23 cellular contexts compared by ENCODE assay signal in genomic region chr18:7954229-7954628, GRCh38.
DNase-seq lines count a peak whose midpoint lies in the region; FAIRE-seq and TF ChIP-seq lines count a peak whose summit lies in the region.
"Had no signal": no experiment of that assay in that cellular context is flagged by ENCODE, and none has a peak within 500 bp of the region (broad histone marks: within the 10 kb centered on the region; RNA-seq: fewer than 3 reads in every experiment).

No MANE protein-coding gene starts in this region.

- TF ChIP-seq CTCF in astrocyte (IDR thresholded peaks at IDR 0.05; ENCODE audit: insufficient read depth, low read depth, low read length) (no peak), coronary artery (IDR thresholded peaks at IDR 0.05) (no peak), kidney (IDR thresholded peaks at IDR 0.05; ENCODE audit: borderline replicate concordance, extremely low read depth, insufficient read depth) (no peak), transverse colon (IDR thresholded peaks at IDR 0.05) (no peak)

- no peak overlapping the region for H2AFZ ChIP-seq in astrocyte (ENCODE audit: low read depth, low read length)

- H3K27me3 Mint-ChIP-seq in astrocyte (ENCODE audit: low read depth, unreplicated experiment), result no peaks in the 10 kb centered on the region
- H3K27me3 Mint-ChIP-seq: stimulated activated naive CD8-positive, alpha-beta T cell treated with anti-CD3 and anti-CD28 coated beads, Interleukin-15, amount 100 ng/mL, for 72 hours; type B pancreatic cell had no signal

- H3K27me3 ChIP-seq in astrocyte (ENCODE audit: insufficient read depth, low read length) (no peaks in the 10 kb centered on the region), transverse colon (no peaks in the 10 kb centered on the region)
- H3K27me3 ChIP-seq: BE2C, MG63 had no signal

- H3K36me3 Mint-ChIP-seq in astrocyte (ENCODE audit: low read depth, unreplicated experiment), result peaks cover 5% of the 10 kb centered on the region
- H3K36me3 Mint-ChIP-seq: type B pancreatic cell had no signal

- no peak for TF ChIP-seq POLR2A in transverse colon (IDR thresholded peaks at IDR 0.05)

- H3K9ac ChIP-seq in astrocyte (ENCODE audit: low read length) (no peak overlapping the region), kidney (ENCODE audit: low read length in 2 of 2) (no peak overlapping the region)

- H3K36me3 ChIP-seq in astrocyte (ENCODE audit: insufficient read depth, low read length) (no peaks in the 10 kb centered on the region), kidney (ENCODE audit: control insufficient read depth in 1 of 2, insufficient read depth in 2 of 2, low read length in 2 of 2) (peaks cover 0 to 5% of the 10 kb centered on the region in 2 donors), transverse colon (no peaks in the 10 kb centered on the region)
- H3K36me3 ChIP-seq: BE2C, MG63 had no signal

- peaks cover 22% of the 10 kb centered on the region for H3K4me1 ChIP-seq in astrocyte (ENCODE audit: insufficient read depth, low read length)
- H3K4me1 ChIP-seq in kidney (ENCODE audit: control insufficient read depth in 1 of 2, insufficient read depth in 1 of 2, low read depth in 1 of 2, low read length in 2 of 2), result peaks cover 4 to 6% of the 10 kb centered on the region in 2 donors
- peaks cover 0 to 5% (median 2%) of the 10 kb centered on the region in 4 donors for H3K4me1 ChIP-seq in transverse colon
- H3K4me1 ChIP-seq: BE2C had no signal

- DNase-seq in COLO829 (ENCODE audit: low spot score) (peak; percentile 27), HCEC 1CT (peak; percentile 29), astrocyte (ENCODE audit: low read depth) (peak; percentile 44), foreskin melanocyte (peak; percentile 55), coronary artery (ENCODE audit: low spot score) (no peak), kidney (no peak), transverse colon (no peak)
- DNase-seq: activated CD4-positive, CD25-positive, alpha-beta regulatory T cell; activated naive CD4-positive, alpha-beta T cell; aorta; BE2C; mesendoderm; MG63; NCI-H1436 treated with DMSO at 0.1 percent for 48 hours; NCI-H2227 treated with DMSO at 0.1 percent for 48 hours; NCI-H774; nephron progenitor cell; posterior cingulate gyrus; stimulated activated CD4-positive, alpha-beta T cell treated with anti-CD3 and anti-CD28 coated beads, Interleukin-2, amount 100 ng/mL, for 48 hours; stimulated activated naive CD8-positive, alpha-beta T cell treated with anti-CD3 and anti-CD28 coated beads, Interleukin-15, amount 100 ng/mL, for 72 hours had no signal

- no peak overlapping the region for H3K27ac Mint-ChIP-seq in astrocyte (ENCODE audit: unreplicated experiment)
- H3K27ac Mint-ChIP-seq: stimulated activated naive CD8-positive, alpha-beta T cell treated with anti-CD3 and anti-CD28 coated beads, Interleukin-15, amount 100 ng/mL, for 72 hours; type B pancreatic cell had no signal

- H3K9me3 ChIP-seq in astrocyte (ENCODE audit: insufficient read depth, low read depth, low read length) (no peaks in the 10 kb centered on the region), kidney (ENCODE audit: control insufficient read depth in 1 of 2, low read length in 2 of 2) (no peaks in the 10 kb centered on the region), transverse colon (no peaks in the 10 kb centered on the region)
- H3K9me3 ChIP-seq: BE2C, MG63 had no signal

- 77 to 94% methylated on average over 1 of the region's 1 CpG for WGBS in transverse colon (ENCODE audit: low coverage in 1 of 2), 2 donors

- H3K27ac ChIP-seq in astrocyte (ENCODE audit: low read depth, low read length), result peak overlapping the region; percentile 17
- H3K27ac ChIP-seq in coronary artery, result no peak overlapping the region
- no peak overlapping the region for H3K27ac ChIP-seq in kidney (ENCODE audit: low read depth in 2 of 2, low read length in 2 of 2)
- H3K27ac ChIP-seq in transverse colon, result no peak overlapping the region

- peaks cover 7% of the 10 kb centered on the region for H3K4me1 Mint-ChIP-seq in astrocyte (ENCODE audit: low read depth, unreplicated experiment)
- H3K4me1 Mint-ChIP-seq: stimulated activated naive CD8-positive, alpha-beta T cell treated with anti-CD3 and anti-CD28 coated beads, Interleukin-15, amount 100 ng/mL, for 72 hours had no signal

- no peak for TF ChIP-seq EP300 in transverse colon (IDR thresholded peaks at IDR 0.05; ENCODE audit: low read depth)

- peak overlapping the region; percentile 11 for H3K4me2 ChIP-seq in astrocyte (ENCODE audit: low read length)

- H3K79me2 ChIP-seq in astrocyte (ENCODE audit: insufficient read depth, low read length), result no peaks in the 10 kb centered on the region

- no peak overlapping the region for H3K4me3 Mint-ChIP-seq in astrocyte (ENCODE audit: unreplicated experiment)
- H3K4me3 Mint-ChIP-seq: nephron progenitor cell; stimulated activated naive CD8-positive, alpha-beta T cell treated with anti-CD3 and anti-CD28 coated beads, Interleukin-15, amount 100 ng/mL, for 72 hours; type B pancreatic cell had no signal

- FAIRE-seq in astrocyte (lab: Jason Lieb, UNC) (peak; percentile 23), kidney (lab: Jason Lieb, UNC) (no peak)
- FAIRE-seq: endometrium, G401.6 had no signal

- intact Hi-C loops in kidney (cut with DNase I), result no loop called here
- intact Hi-C loops in transverse colon (cut with DNase I; ENCODE audit: low total_unique reads), result no loop called here

- H3K4me3 ChIP-seq in astrocyte (ENCODE audit: insufficient read depth, low read depth, low read length), result no peak overlapping the region
- H3K4me3 ChIP-seq in coronary artery, result no peak overlapping the region
- no peak overlapping the region for H3K4me3 ChIP-seq in kidney (ENCODE audit: low read length in 2 of 2)
- no peak overlapping the region for H3K4me3 ChIP-seq in transverse colon
- H3K4me3 ChIP-seq: MG63 had no signal

- H4K20me1 ChIP-seq in astrocyte (ENCODE audit: insufficient read depth, low read length), result no peaks in the 10 kb centered on the region

- no peaks in the 10 kb centered on the region for H3K9me3 Mint-ChIP-seq in astrocyte (ENCODE audit: unreplicated experiment)
- H3K9me3 Mint-ChIP-seq: nephron progenitor cell; stimulated activated naive CD8-positive, alpha-beta T cell treated with anti-CD3 and anti-CD28 coated beads, Interleukin-15, amount 100 ng/mL, for 72 hours; type B pancreatic cell had no signal

- in situ Hi-C loops in transverse colon (cut with MboI; ENCODE audit: low pct_ligation_motif_present in 1 of 4, low pct_unique_long_range_greater_than_20kb in 1 of 4, low sequenced_read_pairs in 3 of 4), result no loop called here

Comparison
In these comparisons a context has a peak if more than half of its experiments do, and no peak if none do; other contexts are left out.
1. DNase-seq: peak in COLO829 (single experiment), HCEC 1CT (single experiment), astrocyte (single experiment) and foreskin melanocyte (single experiment); none in coronary artery (single experiment), kidney (single experiment) and transverse colon (single experiment).